25 cellular contexts compared by ENCODE assay signal in genomic region chr10:32059472-32059871, GRCh38.
"Had no signal": no experiment of that assay in that cellular context is flagged by ENCODE, and none has a peak within 500 bp of the region (broad histone marks: within the 10 kb centered on the region; RNA-seq: fewer than 3 reads in every experiment).

No MANE protein-coding gene starts in this region.

- H3K27me3 ChIP-seq: esophagus squamous epithelium, heart right ventricle had no signal

- H3K36me3 ChIP-seq: esophagus squamous epithelium, heart right ventricle, thoracic aorta had no signal

- DNase-seq: activated CD4-positive, alpha-beta memory T cell treated with anti-CD3 and anti-CD28 coated beads, Interleukin-2, amount 10 ng/mL, durations not matched to agents 7 days and 5 days; activated CD4-positive, alpha-beta T cell treated with anti-CD3 and anti-CD28 coated beads, Interleukin-2, amount 10 ng/mL, durations not matched to agents 7 days and 5 days; activated CD4-positive, CD25-positive, alpha-beta regulatory T cell treated with anti-CD3 and anti-CD28 coated beads, Interleukin-2, amount 50 U/mL, for 72 hours; activated CD8-positive, alpha-beta memory T cell treated with anti-CD3 and anti-CD28 coated beads, Interleukin-2, amount 50 U/mL, for 48 hours; activated gamma-delta T cell; activated naive CD4-positive, alpha-beta T cell treated with anti-CD3 and anti-CD28 coated beads, Interleukin-2, amount 10 ng/mL, durations not matched to agents 7 days and 5 days; activated naive CD8-positive, alpha-beta T cell treated with anti-CD3 and anti-CD28 coated beads, Interleukin-2, amount 10 ng/mL, durations not matched to agents 7 days and 5 days; activated T-cell treated with anti-CD3 and anti-CD28 coated beads, Interleukin-2, amount 50 U/mL, for 24 hours; amniotic stem cell; caudate nucleus; cortex of kidney; esophagus squamous epithelium; foreskin melanocyte; heart right ventricle; kidney glomerular epithelial cell; left ventricle myocardium superior; naive thymus-derived CD8-positive, alpha-beta T cell; right cardiac atrium; stimulated activated CD4-positive, alpha-beta T cell treated with anti-CD3 and anti-CD28 coated beads, Interleukin-4, amount 100 ng/mL, for 1 hour; stimulated activated naive CD8-positive, alpha-beta T cell treated with anti-CD3 and anti-CD28 coated beads, Interleukin-15, Interleukin-2, amounts not matched to agents 100 U/mL and 50 U/mL, for 24 hours; T-helper 1 cell; trophoblast cell had no signal

- H3K27ac Mint-ChIP-seq: activated CD4-positive, alpha-beta memory T cell treated with anti-CD3 and anti-CD28 coated beads, Interleukin-2, amount 10 ng/mL, durations not matched to agents 7 days and 5 days; activated CD4-positive, alpha-beta T cell treated with anti-CD3 and anti-CD28 coated beads, Interleukin-2, amount 10 ng/mL, durations not matched to agents 7 days and 5 days; activated naive CD4-positive, alpha-beta T cell treated with anti-CD3 and anti-CD28 coated beads, Interleukin-2, amount 10 ng/mL, durations not matched to agents 7 days and 5 days; activated naive CD8-positive, alpha-beta T cell treated with anti-CD3 and anti-CD28 coated beads, Interleukin-2, amount 10 ng/mL, durations not matched to agents 7 days and 5 days; activated T-cell treated with anti-CD3 and anti-CD28 coated beads, Interleukin-2, amount 50 U/mL, for 24 hours; mesothelial cell of epicardium; T-helper 2 cell treated with Interferon-gamma antibody and Interleukin-4, amounts not matched to agents 5 μg/mL and 100 μg/mL, for 36 hours had no signal

- H3K36me3 Mint-ChIP-seq: mesothelial cell of epicardium; naive thymus-derived CD8-positive, alpha-beta T cell had no signal

- H3K9me3 ChIP-seq: esophagus squamous epithelium, heart right ventricle, thoracic aorta had no signal

- H3K9me3 Mint-ChIP-seq: activated CD4-positive, alpha-beta memory T cell treated with anti-CD3 and anti-CD28 coated beads, Interleukin-2, amount 10 ng/mL, durations not matched to agents 7 days and 5 days; activated CD4-positive, alpha-beta T cell treated with anti-CD3 and anti-CD28 coated beads, Interleukin-2, amount 10 ng/mL, durations not matched to agents 7 days and 5 days; activated naive CD4-positive, alpha-beta T cell treated with anti-CD3 and anti-CD28 coated beads, Interleukin-2, amount 10 ng/mL, durations not matched to agents 7 days and 5 days; activated naive CD8-positive, alpha-beta T cell treated with anti-CD3 and anti-CD28 coated beads, Interleukin-2, amount 10 ng/mL, durations not matched to agents 7 days and 5 days; activated T-cell treated with anti-CD3 and anti-CD28 coated beads, Interleukin-2, amount 50 U/mL, for 24 hours; mesothelial cell of epicardium; naive thymus-derived CD8-positive, alpha-beta T cell; T-helper 2 cell treated with Interferon-gamma antibody and Interleukin-4, amounts not matched to agents 5 μg/mL and 100 μg/mL, for 36 hours had no signal

- H3K4me3 Mint-ChIP-seq: activated CD4-positive, alpha-beta memory T cell treated with anti-CD3 and anti-CD28 coated beads, Interleukin-2, amount 10 ng/mL, durations not matched to agents 7 days and 5 days; activated CD4-positive, alpha-beta T cell treated with anti-CD3 and anti-CD28 coated beads, Interleukin-2, amount 10 ng/mL, durations not matched to agents 7 days and 5 days; activated naive CD4-positive, alpha-beta T cell treated with anti-CD3 and anti-CD28 coated beads, Interleukin-2, amount 10 ng/mL, durations not matched to agents 7 days and 5 days; activated naive CD8-positive, alpha-beta T cell treated with anti-CD3 and anti-CD28 coated beads, Interleukin-2, amount 10 ng/mL, durations not matched to agents 7 days and 5 days; activated T-cell treated with anti-CD3 and anti-CD28 coated beads, Interleukin-2, amount 50 U/mL, for 24 hours; mesothelial cell of epicardium; naive thymus-derived CD8-positive, alpha-beta T cell; T-helper 2 cell treated with Interferon-gamma antibody and Interleukin-4, amounts not matched to agents 5 μg/mL and 100 μg/mL, for 36 hours had no signal

- H3K27ac ChIP-seq: esophagus squamous epithelium, heart right ventricle, thoracic aorta had no signal

- ATAC-seq: heart right ventricle; left ventricle myocardium superior; naive thymus-derived CD8-positive, alpha-beta T cell; right cardiac atrium; stimulated activated naive CD8-positive, alpha-beta T cell treated with anti-CD3 and anti-CD28 coated beads, Interleukin-15, Interleukin-2, amounts not matched to agents 100 U/mL and 50 U/mL, for 24 hours had no signal

- H3K4me3 ChIP-seq: esophagus squamous epithelium, heart right ventricle, thoracic aorta had no signal

- H3K27me3 Mint-ChIP-seq: activated CD4-positive, alpha-beta memory T cell treated with anti-CD3 and anti-CD28 coated beads, Interleukin-2, amount 10 ng/mL, durations not matched to agents 7 days and 5 days; activated T-cell treated with anti-CD3 and anti-CD28 coated beads, Interleukin-2, amount 50 U/mL, for 24 hours; naive thymus-derived CD8-positive, alpha-beta T cell had no signal
